ENCODE assay signal across 28 cellular contexts in genomic region chr5:107955321-107955720, GRCh38.
"Had no signal": no experiment of that assay in that cellular context is flagged by ENCODE, and none has a peak within 500 bp of the region (broad histone marks: within the 10 kb centered on the region; RNA-seq: fewer than 3 reads in every experiment).

No MANE protein-coding gene starts in this region.

- H3K4me3 ChIP-seq: cardiac muscle cell, MG63, SJSA1 had no signal

- H3K4me1 ChIP-seq: SJSA1 had no signal

- ATAC-seq: activated CD4-positive, alpha-beta T cell treated with anti-CD3 and anti-CD28 coated beads for 36 hours; activated T-helper 17 cell treated with anti-CD3 and anti-CD28 coated beads, Interleukin-2, amount 50 U/mL, for 72 hours; Panc1 had no signal

- H3K4me1 Mint-ChIP-seq: activated CD4-positive, alpha-beta memory T cell treated with anti-CD3 and anti-CD28 coated beads, Interleukin-2, amount 10 ng/mL, durations not matched to agents 7 days and 5 days; activated T-helper 17 cell treated with anti-CD3 and anti-CD28 coated beads, Interleukin-2, amount 50 U/mL, for 72 hours; IgD-negative memory B cell had no signal

- H3K27ac ChIP-seq: brain microvascular endothelial cell, cardiac muscle cell, KMS-11, RWPE1, SJSA1, WERI-Rb-1 had no signal

- H3K9ac ChIP-seq: KMS-11 had no signal

- H3K27me3 Mint-ChIP-seq: activated CD4-positive, alpha-beta memory T cell treated with anti-CD3 and anti-CD28 coated beads, Interleukin-2, amount 10 ng/mL, durations not matched to agents 7 days and 5 days; activated CD4-positive, alpha-beta T cell treated with anti-CD3 and anti-CD28 coated beads for 36 hours; activated naive CD4-positive, alpha-beta T cell treated with anti-CD3 and anti-CD28 coated beads, Interleukin-2, amount 10 ng/mL, durations not matched to agents 7 days and 5 days; activated naive CD8-positive, alpha-beta T cell treated with anti-CD3 and anti-CD28 coated beads for 36 hours; activated T-helper 17 cell treated with anti-CD3 and anti-CD28 coated beads, Interleukin-2, amount 50 U/mL, for 72 hours; IgD-negative memory B cell had no signal

- H3K27me3 ChIP-seq: brain microvascular endothelial cell, cardiac muscle cell, MG63, SJSA1 had no signal

- H3K9me3 ChIP-seq: MG63, SJSA1 had no signal

- H3K27ac Mint-ChIP-seq: activated CD4-positive, alpha-beta memory T cell treated with anti-CD3 and anti-CD28 coated beads, Interleukin-2, amount 10 ng/mL, durations not matched to agents 7 days and 5 days; activated CD4-positive, alpha-beta T cell treated with anti-CD3 and anti-CD28 coated beads for 36 hours; activated naive CD4-positive, alpha-beta T cell treated with anti-CD3 and anti-CD28 coated beads, Interleukin-2, amount 10 ng/mL, durations not matched to agents 7 days and 5 days; activated naive CD8-positive, alpha-beta T cell treated with anti-CD3 and anti-CD28 coated beads for 36 hours; activated T-helper 17 cell treated with anti-CD3 and anti-CD28 coated beads, Interleukin-2, amount 50 U/mL, for 72 hours; IgD-negative memory B cell had no signal

- H3K36me3 ChIP-seq: brain microvascular endothelial cell, cardiac muscle cell, MG63, SJSA1, WERI-Rb-1 had no signal

- H3K4me2 ChIP-seq: KMS-11 had no signal

- DNase-seq: activated CD4-positive, alpha-beta memory T cell treated with anti-CD3 and anti-CD28 coated beads, Interleukin-2, amount 10 ng/mL, durations not matched to agents 7 days and 5 days; activated CD4-positive, alpha-beta T cell treated with anti-CD3 and anti-CD28 coated beads for 36 hours; activated CD4-positive, alpha-beta T cell treated with anti-CD3 and anti-CD28 coated beads, Interleukin-2, amount 50 U/mL, for 1 hour; activated gamma-delta T cell treated with Interleukin-2 at 50 U/mL for 16 hours; activated naive CD4-positive, alpha-beta T cell treated with anti-CD3 and anti-CD28 coated beads, Interleukin-2, amount 10 ng/mL, durations not matched to agents 7 days and 5 days; activated naive CD8-positive, alpha-beta T cell treated with anti-CD3 and anti-CD28 coated beads for 36 hours; activated T-cell treated with anti-CD3 and anti-CD28 coated beads for 4 hours; activated T-cell treated with anti-CD3 and anti-CD28 coated beads, Interleukin-2, amount 50 U/mL, for 48 hours; brain microvascular endothelial cell; MG63; NCI-H1092; NCI-H1417; NCI-H187; NCI-H2081; NCI-H2171; NCI-H226; NCI-H526; NCI-H82; Right ventricle myocardium superior; T-helper 1 cell; WERI-Rb-1 had no signal

- H3K4me3 Mint-ChIP-seq: activated CD4-positive, alpha-beta memory T cell treated with anti-CD3 and anti-CD28 coated beads, Interleukin-2, amount 10 ng/mL, durations not matched to agents 7 days and 5 days; activated CD4-positive, alpha-beta T cell treated with anti-CD3 and anti-CD28 coated beads for 36 hours; activated naive CD4-positive, alpha-beta T cell treated with anti-CD3 and anti-CD28 coated beads, Interleukin-2, amount 10 ng/mL, durations not matched to agents 7 days and 5 days; activated naive CD8-positive, alpha-beta T cell treated with anti-CD3 and anti-CD28 coated beads for 36 hours; activated T-helper 17 cell treated with anti-CD3 and anti-CD28 coated beads, Interleukin-2, amount 50 U/mL, for 72 hours; IgD-negative memory B cell had no signal

- H3K9me3 Mint-ChIP-seq: activated CD4-positive, alpha-beta memory T cell treated with anti-CD3 and anti-CD28 coated beads, Interleukin-2, amount 10 ng/mL, durations not matched to agents 7 days and 5 days; activated naive CD4-positive, alpha-beta T cell treated with anti-CD3 and anti-CD28 coated beads, Interleukin-2, amount 10 ng/mL, durations not matched to agents 7 days and 5 days; activated T-helper 17 cell treated with anti-CD3 and anti-CD28 coated beads, Interleukin-2, amount 50 U/mL, for 72 hours; IgD-negative memory B cell had no signal
